8 cellular contexts compared by ENCODE assay signal in the genomic region with DNA sequence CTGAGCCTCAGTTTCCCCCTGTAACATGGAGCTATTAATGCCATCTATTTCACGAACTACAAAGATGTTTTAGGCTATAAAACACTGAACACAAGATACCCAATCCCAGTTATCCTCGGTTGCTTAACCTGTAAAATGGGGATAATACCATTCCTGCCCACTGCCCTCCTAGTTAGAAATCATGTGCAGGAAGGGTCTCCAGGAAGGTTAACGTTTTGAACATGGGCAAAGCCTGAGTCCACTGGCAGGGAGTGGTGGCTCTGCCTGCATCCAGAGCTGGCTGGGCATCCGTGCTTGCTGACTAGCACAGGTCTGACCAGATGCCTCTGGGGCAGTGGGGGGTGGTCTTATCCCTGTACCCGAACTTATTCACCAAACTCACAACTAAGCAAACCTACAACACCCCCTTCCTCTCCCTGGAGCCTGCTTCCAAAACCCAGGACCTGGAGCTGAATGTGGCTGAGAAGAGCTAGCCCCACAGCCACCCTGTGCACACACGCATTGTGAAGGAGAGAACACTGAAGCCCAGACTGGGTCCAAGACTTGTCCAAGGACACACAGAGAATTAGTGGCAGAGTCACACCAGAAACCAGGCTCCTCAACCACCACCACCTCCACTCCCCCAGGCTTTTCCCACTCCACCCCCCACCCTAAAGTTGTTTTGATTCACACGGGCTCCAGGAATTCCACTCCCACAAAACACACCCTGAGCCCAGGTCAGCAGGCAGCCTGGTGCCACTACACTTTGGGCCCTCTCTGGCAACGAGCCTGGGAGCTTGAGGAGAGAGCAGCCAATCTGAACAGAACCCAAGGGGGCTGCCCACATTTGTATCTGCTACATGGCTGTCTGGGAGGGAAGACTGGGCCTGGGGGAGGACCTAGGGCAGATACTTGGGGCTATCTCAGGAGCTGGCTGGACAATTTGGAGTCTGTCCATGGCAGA. TPM values are rescaled to one million over a fixed set of nuclear protein-coding genes. Genes with fewer than 3 reads are reported as not detected.
DNase-seq lines count a peak whose midpoint lies in the region; ATAC-seq and FAIRE-seq lines count a peak whose summit lies in the region.

No MANE protein-coding gene starts in this region.

- no peak for FAIRE-seq in urothelium cell line (lab: Jason Lieb, UNC)

- H3K9me3 ChIP-seq in SJSA1 (replicated peaks) (no peaks in the 10 kb centered on the region), iPS-20b (ENCODE audit: insufficient read depth, low read depth, low read length) (no peaks in the 10 kb centered on the region)

- H3K27ac ChIP-seq in SJSA1 (no peak overlapping the region), iPS-20b (ENCODE audit: low read length) (no peak overlapping the region)

- H3K36me3 ChIP-seq in SJSA1 (peaks cover 4% of the 10 kb centered on the region; the same call in 1 of the 2 replicates), iPS-20b (ENCODE audit: insufficient read depth, low read depth, low read length) (no peaks in the 10 kb centered on the region)

- peaks cover 41% of the 10 kb centered on the region for H3K4me1 ChIP-seq in SJSA1 (replicated peaks)
- H3K4me1 ChIP-seq in iPS-20b (ENCODE audit: insufficient read depth, low read length), result peaks cover 19% of the 10 kb centered on the region; the same call in 1 of the 2 replicates

- H3K9ac ChIP-seq in iPS-20b (ENCODE audit: low read depth, low read length), result peak overlapping the region; percentile 76; the same call in 1 of the 2 replicates

- peak; percentile 30 for DNase-seq in stimulated activated CD4-positive, alpha-beta T cell treated with anti-CD3 and anti-CD28 coated beads, Interleukin-15, amount 100 ng/mL, for 24 hours
- no peak for DNase-seq in stimulated activated CD4-positive, alpha-beta T cell treated with anti-CD3 and anti-CD28 coated beads, Interleukin-4, amount 100 ng/mL, for 1 hour
- DNase-seq in SJSA1 (ENCODE audit: low read depth in 1 of 2, low spot score in 2 of 2), result peak in 1 of 2 experiments; percentile 31
- no peak for DNase-seq in SKM-1 treated with dmso at 0.1 percent for 144 hours (lab: John Stamatoyannopoulos, UW; ENCODE audit: unreplicated experiment)
- no peak for DNase-seq in urothelium cell line (ENCODE audit: low spot score)

- H3K27me3 ChIP-seq in SJSA1 (replicated peaks) (no peaks in the 10 kb centered on the region), iPS-20b (ENCODE audit: insufficient read depth, low read length) (peaks cover 48% of the 10 kb centered on the region)

- H3K4me3 ChIP-seq in SJSA1 (peak overlapping the region; percentile 74), iPS-20b (ENCODE audit: low read length) (peak overlapping the region; percentile 72)

- ATAC-seq in HG02870 (IDR thresholded peaks at IDR 0.05; ENCODE audit: unreplicated experiment) (no peak), HG03439 (IDR thresholded peaks at IDR 0.05; ENCODE audit: unreplicated experiment) (no peak)

RNA-seq across cellular contexts. Expression of gene E2F2, which starts 1.6 kb away (rescaled TPM):
- total RNA-seq in SJSA1 (2014; rRNA removed; shearing (Covaris generic)), result 7.3 and 12.3 TPM in 2 replicates

RNA-seq across cellular contexts. Expression of gene ID3, which starts 29.9 kb away (rescaled TPM):
- total RNA-seq in SJSA1 (2014; rRNA removed; shearing (Covaris generic)), result 400 and 615 TPM in 2 replicates

RNA-seq across cellular contexts. Expression of gene ASAP3, which starts 45.4 kb away (rescaled TPM):
- total RNA-seq in SJSA1 (2014; rRNA removed; shearing (Covaris generic)), result 19.5 and 38.0 TPM in 2 replicates
